Comparison of ENCODE assay signal across 1 cellular context in the genomic region with DNA sequence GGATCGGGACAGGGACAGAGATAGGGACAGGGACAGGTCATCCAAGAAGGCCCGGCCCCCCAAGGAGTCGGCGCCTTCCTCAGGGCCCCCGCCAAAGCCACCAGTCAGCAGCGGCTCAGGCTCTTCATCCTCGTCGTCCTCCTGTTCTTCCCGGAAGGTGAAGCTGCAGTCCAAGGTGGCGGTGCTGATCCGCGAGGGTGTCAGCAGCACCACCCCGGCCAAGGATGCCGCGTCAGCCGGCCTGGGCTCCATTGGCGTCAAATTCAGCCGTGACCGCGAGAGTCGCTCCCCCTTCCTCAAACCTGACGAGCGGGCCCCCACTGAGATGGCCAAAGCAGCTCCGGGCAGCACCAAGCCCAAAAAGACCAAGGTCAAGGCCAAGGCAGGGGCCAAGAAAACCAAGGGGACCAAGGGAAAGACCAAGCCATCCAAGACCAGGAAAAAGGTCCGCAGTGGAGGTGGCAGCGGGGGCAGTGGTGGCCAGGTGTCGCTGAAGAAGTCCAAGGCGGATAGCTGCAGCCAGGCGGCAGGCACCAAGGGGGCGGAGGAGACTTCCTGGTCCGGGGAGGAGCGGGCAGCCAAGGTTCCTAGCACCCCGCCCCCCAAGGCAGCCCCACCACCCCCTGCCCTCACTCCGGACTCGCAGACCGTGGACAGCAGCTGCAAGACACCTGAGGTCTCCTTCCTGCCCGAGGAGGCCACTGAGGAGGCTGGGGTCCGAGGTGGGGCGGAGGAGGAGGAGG.
A peak's percentile ranks its signal among the peaks of the same experiment; 100 is the strongest.
TF ChIP-seq lines count a peak whose summit lies in the region.

No MANE protein-coding gene starts in this region.

TF ChIP-seq in HepG2, 621 proteins besides CTCF, POLR2A, EP300 and RAD21:
- TF ChIP-seq ZNF883 (CRISPR knock-in tag; IDR thresholded peaks at IDR 0.05; ENCODE audit: not compliant biosample characterization) (no peak), RBFOX2 (IDR thresholded peaks at IDR 0.05; ENCODE audit: low read depth, low read length) (peak; percentile 3; the same call in 1 of the 2 replicates)
